25 cellular contexts compared by ENCODE assay signal in genomic region chr10:115931301-115931700, GRCh38.
"Had no signal": no experiment of that assay in that cellular context is flagged by ENCODE, and none has a peak within 500 bp of the region (broad histone marks: within the 10 kb centered on the region; RNA-seq: fewer than 3 reads in every experiment).

No MANE protein-coding gene starts in this region.

- H3K4me2 ChIP-seq: neural progenitor cell had no signal

- H3K36me3 ChIP-seq: neural progenitor cell, ovary, right lobe of liver, sigmoid colon, stomach, thoracic aorta, thyroid gland, tibial nerve, upper lobe of left lung, vagina had no signal

- H3K9ac ChIP-seq: neural progenitor cell, parathyroid adenoma had no signal

- DNase-seq: natural killer cell; occipital lobe; ovary; posterior cingulate gyrus; psoas muscle; right cardiac atrium; right lobe of liver; sigmoid colon; small intestine; stimulated activated CD4-positive, alpha-beta T cell treated with anti-CD3 and anti-CD28 coated beads, Interleukin-15, amount 100 ng/mL, for 24 hours; stimulated activated CD4-positive, alpha-beta T cell treated with anti-CD3 and anti-CD28 coated beads, Interleukin-2, amount 100 ng/mL, for 24 hours; stimulated activated CD4-positive, alpha-beta T cell treated with anti-CD3 and anti-CD28 coated beads, Interleukin-2, amount 100 ng/mL, for 48 hours; stimulated activated CD4-positive, alpha-beta T cell treated with anti-CD3 and anti-CD28 coated beads, Interleukin-4, amount 100 ng/mL, for 24 hours; stimulated activated naive B cell treated with anti-CD40 and anti-IgM and Interleukin-4, amounts not matched to agents 10 μg/mL and 1 μg/mL and 100 μg/mL, for 72 hours; stimulated activated naive CD4-positive, alpha-beta T cell treated with Interleukin-2 at 50 U/mL for 16 hours; stomach; thyroid gland; trophoblast cell; upper lobe of left lung had no signal

- H3K4me3 ChIP-seq: neural progenitor cell, ovary, psoas muscle, right lobe of liver, sigmoid colon, stomach, thoracic aorta, thyroid gland, tibial nerve, upper lobe of left lung, vagina had no signal

- ATAC-seq: natural killer cell; psoas muscle; right cardiac atrium; right lobe of liver; stimulated activated effector memory CD8-positive, alpha-beta T cell treated with anti-CD3 and anti-CD28 coated beads, Interleukin-12 subunit alpha, Interleukin-12 subunit beta, amount 100 ng/mL, for 72 hours; stimulated activated naive B cell treated with anti-CD40 and anti-IgM and Interleukin-4, amounts not matched to agents 10 μg/mL and 1 μg/mL and 100 μg/mL, for 72 hours had no signal

- H2AFZ ChIP-seq: neural progenitor cell, parathyroid adenoma had no signal

- H3K27me3 ChIP-seq: neural progenitor cell, ovary, right lobe of liver, sigmoid colon, stomach, thyroid gland, tibial nerve, upper lobe of left lung, vagina had no signal

- H3K9me3 ChIP-seq: ovary, psoas muscle, right lobe of liver, sigmoid colon, stomach, thoracic aorta, thyroid gland, tibial nerve, upper lobe of left lung, vagina had no signal

- H3K4me1 ChIP-seq: neural progenitor cell, parathyroid adenoma, psoas muscle, right lobe of liver, sigmoid colon, stomach, thyroid gland, tibial nerve, upper lobe of left lung, vagina had no signal

- H3K27ac ChIP-seq: neural progenitor cell, ovary, parathyroid adenoma, psoas muscle, right lobe of liver, sigmoid colon, stomach, thoracic aorta, thyroid gland, tibial nerve, upper lobe of left lung, vagina had no signal
